Comparison of ENCODE assay signal across 8 cellular contexts in genomic region chr1:32178380-32179192, GRCh38. TPM values are rescaled to one million over a fixed set of nuclear protein-coding genes. Genes with fewer than 3 reads are reported as not detected.
A peak's percentile ranks its signal among the peaks of the same experiment; 100 is the strongest.
DNase-seq lines count a peak whose midpoint lies in the region; ATAC-seq and TF ChIP-seq lines count a peak whose summit lies in the region.

No MANE protein-coding gene starts in this region.

- H3K4me3 ChIP-seq in CD4-positive, alpha-beta memory T cell (ENCODE audit: low read length in 2 of 2) = peak overlapping the region in 1 of 2 donors; percentile 72
- H3K4me3 ChIP-seq in colonic mucosa (peak overlapping the region; percentile 63), neural progenitor cell (peak overlapping the region; percentile 70)

- peaks cover 14 to 32% of the 10 kb centered on the region in 2 donors for H3K36me3 Mint-ChIP-seq in CD4-positive, alpha-beta memory T cell
- peaks cover 14% of the 10 kb centered on the region for H3K36me3 Mint-ChIP-seq in neural progenitor cell

- H3K4me1 Mint-ChIP-seq in CD4-positive, alpha-beta memory T cell = peaks cover 19 to 44% (median 30%) of the 10 kb centered on the region in 4 donors
- peaks cover 21% of the 10 kb centered on the region for H3K4me1 Mint-ChIP-seq in neural progenitor cell

- ATAC-seq in GM19467 (IDR thresholded peaks at IDR 0.05; ENCODE audit: unreplicated experiment) (no peak), HG03520 (IDR thresholded peaks at IDR 0.05; ENCODE audit: unreplicated experiment) (no peak)

- no peaks in the 10 kb centered on the region for H3K27me3 Mint-ChIP-seq in CD4-positive, alpha-beta memory T cell
- peaks cover 4% of the 10 kb centered on the region for H3K27me3 Mint-ChIP-seq in neural progenitor cell (ENCODE audit: insufficient read depth, low read depth)

- H3K9me3 ChIP-seq in CD4-positive, alpha-beta memory T cell (ENCODE audit: control insufficient read depth in 1 of 2, low read length in 2 of 2) = no peaks in the 10 kb centered on the region
- no peaks in the 10 kb centered on the region for H3K9me3 ChIP-seq in colonic mucosa
- H3K9me3 ChIP-seq in neural progenitor cell (ENCODE audit: low read depth) = no peaks in the 10 kb centered on the region

- H3K27me3 ChIP-seq in CD4-positive, alpha-beta memory T cell (ENCODE audit: insufficient read depth, low read length) = no peaks in the 10 kb centered on the region
- H3K27me3 ChIP-seq in colonic mucosa (no peaks in the 10 kb centered on the region), neural progenitor cell (no peaks in the 10 kb centered on the region)

- H4K20me1 ChIP-seq in neural progenitor cell (ENCODE audit: low read depth) = peaks cover 24% of the 10 kb centered on the region

- peak overlapping the region; percentile 99 for H3K4me2 ChIP-seq in neural progenitor cell

- DNase-seq in CD4-positive, alpha-beta memory T cell = no peak
- DNase-seq in NCI-H460 (ENCODE audit: extremely low read depth, low read depth) (peak; percentile 27), colonic mucosa (no peak), neural progenitor cell (ENCODE audit: low spot score) (no peak), T-helper 9 cell (no peak)
- no peak for DNase-seq in stimulated activated CD4-positive, alpha-beta T cell treated with anti-CD3 and anti-CD28 coated beads, Interleukin-4, amount 100 ng/mL, for 4 hours

- H3K79me2 ChIP-seq in neural progenitor cell (ENCODE audit: low read depth) = peaks cover 36% of the 10 kb centered on the region

- CTCF ChIA-PET in CD4-positive, alpha-beta memory T cell (lab: Charles Lee; ENCODE audit: partially characterized antibody) = interaction anchor here (0.7 to 2.4 kb wide), 3 partner anchors 18 to 70 kb away, joined by 3 to 11 read pairs (median 6); no protein-coding TSS in a partner anchor

- peak overlapping the region; percentile 83 for H3K27ac ChIP-seq in CD4-positive, alpha-beta memory T cell (ENCODE audit: low read depth, low read length)
- peak overlapping the region; percentile 88 for H3K27ac ChIP-seq in colonic mucosa
- H3K27ac ChIP-seq in neural progenitor cell = no peak overlapping the region

- POLR2A ChIA-PET in CD4-positive, alpha-beta memory T cell (lab: Charles Lee; ENCODE audit: partially characterized antibody) = interaction anchor here (0.5 to 3.6 kb wide), 18 partner anchors 11 to 261 kb away, joined by 3 to 58 read pairs (median 6); partner anchors contain the start of genes BSDC1, CCDC28B, HDAC1 and IQCC

- H3K9ac ChIP-seq in colonic mucosa (ENCODE audit: low read depth in 2 of 2, low read length in 2 of 2) = peak overlapping the region; percentile 45 to 89
- no peak overlapping the region for H3K9ac ChIP-seq in neural progenitor cell

- peak overlapping the region; percentile 92 for H2AFZ ChIP-seq in neural progenitor cell (replicated peaks)

- no peaks in the 10 kb centered on the region for H3K9me3 Mint-ChIP-seq in CD4-positive, alpha-beta memory T cell
- no peaks in the 10 kb centered on the region for H3K9me3 Mint-ChIP-seq in neural progenitor cell

- H3K36me3 ChIP-seq in CD4-positive, alpha-beta memory T cell (ENCODE audit: insufficient read depth, low read length) = no peaks in the 10 kb centered on the region
- H3K36me3 ChIP-seq in colonic mucosa (no peaks in the 10 kb centered on the region), neural progenitor cell (no peaks in the 10 kb centered on the region)

- no peak for TF ChIP-seq CTCF in colonic mucosa (IDR thresholded peaks at IDR 0.05)
- TF ChIP-seq CTCF in neural progenitor cell (IDR thresholded peaks at IDR 0.05) = no peak

- H3K4me3 Mint-ChIP-seq in CD4-positive, alpha-beta memory T cell = peak overlapping the region; percentile 89 to 93 (median 92)
- H3K4me3 Mint-ChIP-seq in neural progenitor cell = peak overlapping the region; percentile 90

- peak overlapping the region; percentile 89 to 98 (median 96) for H3K27ac Mint-ChIP-seq in CD4-positive, alpha-beta memory T cell
- peak overlapping the region; percentile 88 for H3K27ac Mint-ChIP-seq in neural progenitor cell

- H3F3A ChIP-seq in neural progenitor cell (ENCODE audit: low read depth) = peaks cover 38% of the 10 kb centered on the region

- intact Hi-C loops in CD4-positive, alpha-beta memory T cell (cut with micrococcal nuclease) = loop anchor here (1.0 to 2.0 kb wide), 3 partner anchors 22 to 70 kb away; partner anchors contain the start of genes CCDC28B, IQCC and KPNA6
- intact Hi-C loops in colonic mucosa (cut with DNase I) = no loop called here

- H3K4me1 ChIP-seq in CD4-positive, alpha-beta memory T cell (ENCODE audit: insufficient read depth, low read length) = peaks cover 31% of the 10 kb centered on the region
- H3K4me1 ChIP-seq in colonic mucosa (peaks cover 6% of the 10 kb centered on the region), neural progenitor cell (peaks cover 16% of the 10 kb centered on the region)

RNA-seq across cellular contexts. Expression of gene TXLNA, which starts 0.9 kb away (rescaled TPM):
- 10 to 100 TPM; 42.6 to 43.4 TPM for total RNA-seq in CD4-positive, alpha-beta memory T cell
- polyA plus RNA-seq in CD4-positive, alpha-beta memory T cell = 10 to 100 TPM; 21.8 to 32.4 TPM
- total RNA-seq in NCI-H460 (2014; rRNA removed; shearing (Covaris generic)) = 42.2 and 46.2 TPM in 2 replicates
- 57.9 and 62.5 TPM in 2 replicates for polyA plus RNA-seq in NCI-H460 (2014; cell fraction: nucleus; rRNA removed)
- total RNA-seq in colonic mucosa = 10 to 100 TPM; 32.5 to 47.7 TPM
- 37.2 and 51.0 TPM in 2 replicates for total RNA-seq in neural progenitor cell (ENCODE audit: low replicate concordance)

RNA-seq across cellular contexts. Expression of gene CCDC28B, which starts 21.8 kb away (rescaled TPM):
- total RNA-seq in CD4-positive, alpha-beta memory T cell = 1 to 10 TPM; 4.2 to 5.1 TPM
- 1 to 10 TPM; 8.5 to 8.6 TPM for polyA plus RNA-seq in CD4-positive, alpha-beta memory T cell
- total RNA-seq in NCI-H460 (2014; rRNA removed; shearing (Covaris generic)) = 2.4 and 2.7 TPM in 2 replicates
- polyA plus RNA-seq in NCI-H460 (2014; cell fraction: nucleus; rRNA removed) = 1.8 and 2.7 TPM in 2 replicates
- total RNA-seq in colonic mucosa (1 to 10 TPM; 2.8 to 5.1 TPM), neural progenitor cell (ENCODE audit: low replicate concordance) (6.5 and 16.4 TPM in 2 replicates)

RNA-seq across cellular contexts. Expression of gene IQCC, which starts 26.9 kb away (rescaled TPM):
- 1 to 10 TPM; 2.7 TPM for total RNA-seq in CD4-positive, alpha-beta memory T cell
- polyA plus RNA-seq in CD4-positive, alpha-beta memory T cell = 1 to 10 TPM in 1 of 2 donors, not detected in 1; 2.3 TPM
- total RNA-seq in NCI-H460 (2014; rRNA removed; shearing (Covaris generic)) = 2.3 and 2.9 TPM in 2 replicates
- polyA plus RNA-seq in NCI-H460 (2014; cell fraction: nucleus; rRNA removed) = 3.2 and 4.5 TPM in 2 replicates
- total RNA-seq in colonic mucosa = 1 to 10 TPM; 1.8 to 4.3 TPM
- 5.6 and 5.8 TPM in 2 replicates for total RNA-seq in neural progenitor cell (ENCODE audit: low replicate concordance)

RNA-seq across cellular contexts. Expression of gene DCDC2B, which starts 30.3 kb away (rescaled TPM):
- total RNA-seq in CD4-positive, alpha-beta memory T cell = not detected
- polyA plus RNA-seq in CD4-positive, alpha-beta memory T cell = not detected
- total RNA-seq in NCI-H460 (2014; rRNA removed; shearing (Covaris generic)) = not detected in 2 replicates
- not detected in 2 replicates for polyA plus RNA-seq in NCI-H460 (2014; cell fraction: nucleus; rRNA removed)
- total RNA-seq in colonic mucosa = not detected
- not detected in 2 replicates for total RNA-seq in neural progenitor cell (ENCODE audit: low replicate concordance)

RNA-seq across cellular contexts. Expression of gene TMEM234, which starts 43.6 kb away (rescaled TPM):
- total RNA-seq in CD4-positive, alpha-beta memory T cell = 10 to 100 TPM; 27.1 to 30.7 TPM
- polyA plus RNA-seq in CD4-positive, alpha-beta memory T cell = 1 to 10 TPM; 5.1 to 6.1 TPM
- 5.4 and 6.5 TPM in 2 replicates for total RNA-seq in NCI-H460 (2014; rRNA removed; shearing (Covaris generic))
- polyA plus RNA-seq in NCI-H460 (2014; cell fraction: nucleus; rRNA removed) = 20.2 and 20.7 TPM in 2 replicates
- total RNA-seq in colonic mucosa = 10 to 100 TPM; 20.3 to 27.0 TPM
- total RNA-seq in neural progenitor cell (ENCODE audit: low replicate concordance) = 6.0 and 13.7 TPM in 2 replicates
